ENCODE assay signal across 17 cellular contexts in the genomic region with DNA sequence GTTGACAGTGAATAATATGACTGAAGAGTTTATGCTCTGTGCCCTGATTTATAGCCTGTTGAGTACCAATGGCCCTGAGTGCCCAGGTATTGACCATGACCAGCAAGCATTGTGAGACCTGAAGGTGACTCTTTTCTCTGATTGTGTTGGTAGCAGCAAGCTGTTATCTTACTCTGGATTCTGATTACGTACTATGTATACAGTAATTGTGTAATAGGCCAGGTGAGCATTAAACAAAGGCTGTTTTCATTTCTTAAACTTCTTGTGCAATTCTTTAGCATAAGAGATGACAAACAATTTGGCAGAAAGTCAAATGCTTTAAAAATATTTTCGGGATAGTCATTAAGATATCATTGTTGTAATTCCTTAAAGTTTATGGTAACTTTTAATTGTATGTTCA.
DNase-seq lines count a peak whose midpoint lies in the region; ATAC-seq, FAIRE-seq and TF ChIP-seq lines count a peak whose summit lies in the region.
"Had no signal": no experiment of that assay in that cellular context is flagged by ENCODE, and none has a peak within 500 bp of the region (broad histone marks: within the 10 kb centered on the region; RNA-seq: fewer than 3 reads in every experiment).

No MANE protein-coding gene starts in this region.

- ATAC-seq in left lobe of liver, result no peak
- ATAC-seq: CD8-positive, alpha-beta T cell had no signal

- 24 to 59% (median 34%) methylated on average over 2 of the region's 2 CpGs for WGBS in small intestine, 3 donors

- CTCF ChIA-PET in RWPE1 (lab: Yijun Ruan, JAX), result interaction anchor here (0.9 kb wide), 1 partner anchor 674 kb away, joined by 5 read pairs; no protein-coding TSS in a partner anchor

- DNase-seq in NCI-H146 (lab: John Stamatoyannopoulos, UW), result peak; percentile 29
- DNase-seq in NCI-H146 treated with DMSO at 0.1 percent for 48 hours (lab: John Stamatoyannopoulos, UW; ENCODE audit: unreplicated experiment), result no peak
- DNase-seq in RWPE1 (ENCODE audit: low spot score), result peak; percentile 62
- peak; percentile 47 for DNase-seq in fibroblast of pulmonary artery (ENCODE audit: low read depth)
- DNase-seq in small intestine, result peak; percentile 78
- DNase-seq in LoVo (ENCODE audit: low spot score), result no peak
- no peak for DNase-seq in COR-L47 (lab: John Stamatoyannopoulos, UW)
- no peak for DNase-seq in left lobe of liver (ENCODE audit: low spot score)
- DNase-seq: CD8-positive, alpha-beta T cell; EL; HFFc6; NCI-H1436; NCI-H69; Peyer's patch; SHP77 treated with DMSO at 0.1 percent for 48 hours had no signal

- POLR2A ChIA-PET in RWPE1 (lab: Yijun Ruan, JAX; ENCODE audit: low non-redundant PET), result no interaction called here

- TF ChIP-seq CTCF in RWPE1 (conservative IDR thresholded peaks at IDR 0.05; ENCODE audit: low read depth) (no peak), fibroblast of pulmonary artery (IDR thresholded peaks at IDR 0.05; ENCODE audit: low read length, missing control alignments) (no peak)

- FAIRE-seq in small intestine (lab: Jason Lieb, UNC), result no peak
- FAIRE-seq: H1 had no signal

- no peaks in the 10 kb centered on the region for H3K36me3 ChIP-seq in small intestine (ENCODE audit: control insufficient read depth in 2 of 2, insufficient read depth in 2 of 2, low read length in 2 of 2)
- H3K36me3 ChIP-seq: Peyer's patch had no signal

- H3K27ac ChIP-seq in RWPE1 (no peak overlapping the region), small intestine (ENCODE audit: low read depth in 1 of 2, low read length in 1 of 2) (no peak overlapping the region)
- H3K27ac ChIP-seq: 22Rv1, Peyer's patch had no signal

- H3K9me3 ChIP-seq in small intestine (ENCODE audit: control insufficient read depth, low read depth), result no peaks in the 10 kb centered on the region
- H3K9me3 ChIP-seq: Peyer's patch had no signal

- H3K4me3 ChIP-seq in fibroblast of pulmonary artery (replicated peaks; ENCODE audit: low read depth, low read length) (no peak overlapping the region), small intestine (ENCODE audit: low read depth in 1 of 2, low read length in 2 of 2) (no peak overlapping the region)
- H3K4me3 ChIP-seq: Peyer's patch had no signal

- no peaks in the 10 kb centered on the region for H3K27me3 ChIP-seq in small intestine (ENCODE audit: control insufficient read depth in 2 of 2, insufficient read depth in 2 of 2, low read length in 2 of 2)
- H3K27me3 ChIP-seq: Peyer's patch had no signal

- peaks cover 0 to 2% of the 10 kb centered on the region in 2 donors for H3K4me1 ChIP-seq in small intestine (ENCODE audit: control insufficient read depth in 2 of 2, insufficient read depth in 1 of 2, low read depth in 1 of 2, low read length in 1 of 2)
- H3K4me1 ChIP-seq: Peyer's patch had no signal

Comparison
In these comparisons a context has a peak if more than half of its experiments do, and no peak if none do; other contexts are left out.
1. DNase-seq: peak in NCI-H146 (single experiment), RWPE1 (single experiment), fibroblast of pulmonary artery (single experiment) and small intestine (single experiment); none in NCI-H146 treated with DMSO at 0.1 percent for 48 hours (single experiment), LoVo (single experiment), COR-L47 (single experiment) and left lobe of liver (single experiment).